ENCODE assay signal across 8 cellular contexts in the genomic region with DNA sequence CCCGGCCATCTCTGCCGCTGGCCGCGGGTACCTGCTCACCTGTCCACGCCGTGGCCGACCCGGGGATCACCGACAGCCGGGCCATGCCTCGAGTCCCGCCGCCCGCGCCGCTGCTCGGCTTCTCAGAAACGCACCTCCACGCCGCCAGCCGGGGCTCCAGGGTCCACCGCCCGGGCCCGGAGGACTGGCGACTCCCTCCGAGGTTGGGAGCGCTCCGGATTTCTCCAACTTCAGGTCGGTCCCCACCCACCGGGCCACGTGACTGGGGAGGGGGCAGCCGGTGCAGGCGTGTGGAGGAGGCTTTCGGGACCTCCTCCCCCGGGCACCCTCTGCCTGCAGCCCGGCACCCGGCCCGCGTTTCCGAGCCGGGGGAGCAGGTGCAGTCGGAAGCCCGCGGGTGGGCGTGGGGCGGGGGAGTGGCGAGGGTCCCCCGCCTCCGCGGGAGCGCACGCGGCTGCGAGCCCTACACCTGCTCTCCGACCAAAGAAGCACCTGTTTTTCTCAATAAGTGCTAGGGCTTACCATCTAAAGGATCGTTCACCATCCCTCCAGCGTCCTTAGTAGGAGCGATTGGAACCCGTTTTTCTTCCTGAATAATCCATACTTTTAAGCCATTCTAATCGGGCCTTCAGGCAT. TPM values are rescaled to one million over a fixed set of nuclear protein-coding genes. Genes with fewer than 3 reads are reported as not detected.
DNase-seq lines count a peak whose midpoint lies in the region; ATAC-seq, FAIRE-seq and TF ChIP-seq lines count a peak whose summit lies in the region.

No MANE protein-coding gene starts in this region.

- H3K36me3 ChIP-seq in heart left ventricle: no peaks in the 10 kb centered on the region

- H3K4me1 ChIP-seq in A549 (peaks cover 4% of the 10 kb centered on the region; the same call in 1 of the 3 replicates), heart left ventricle (peaks cover 0 to 39% (median 16%) of the 10 kb centered on the region in 12 donors)

- DNase-seq in A549 (ENCODE audit: low read depth in 1 of 2, low spot score in 1 of 2) (no peak), HL-60 (ENCODE audit: low read depth in 1 of 2, low spot score in 1 of 2) (no peak), activated T-helper 1 cell treated with Interleukin-2 at 50 U/mL for 16 hours (ENCODE audit: low read depth) (peak; percentile 7), heart left ventricle (peak in 2 of 5 donors; percentile 29 to 70), sciatic nerve (ENCODE audit: low spot score) (peak; percentile 68), pons (ENCODE audit: low spot score) (no peak), DMS153 treated with DMSO at 0.1 percent for 48 hours (lab: John Stamatoyannopoulos, UW; ENCODE audit: unreplicated experiment) (no peak)

- intact Hi-C loops in heart left ventricle (cut with DNase I) (no loop called here), sciatic nerve (cut with DNase I) (no loop called here)

- WGBS in A549 (ENCODE audit: missing lambda C conversion rate): 80% methylated on average over 48 of the region's 60 CpGs
- WGBS in heart left ventricle, 4 donors: 11 to 25% (median 13%) methylated on average over 23 to 60 of the region's 60 CpGs

- H3K27me3 ChIP-seq in HL-60 (ENCODE audit: insufficient read depth, poor library complexity, severe bottlenecking) (peaks cover 7% of the 10 kb centered on the region), heart left ventricle (peaks cover 0 to 41% (median 22%) of the 10 kb centered on the region in 9 donors)

- H3K4me2 ChIP-seq in A549: peak overlapping the region; percentile 91

- H3K27ac ChIP-seq in A549: peak overlapping the region in 1 of 2 experiments; percentile 82; a peak in 3 of 6 replicates
- H3K27ac ChIP-seq in HL-60 (replicated peaks): no peak overlapping the region
- no peak overlapping the region for H3K27ac ChIP-seq in heart left ventricle

- CTCF ChIA-PET in A549 (lab: Yijun Ruan, JAX): interaction anchor here (1.0 to 4.1 kb wide), 3 partner anchors 13 to 134 kb away, joined by 3 to 16 read pairs (median 3); no protein-coding TSS in a partner anchor

- H3K4me3 ChIP-seq in A549 (peak overlapping the region; percentile 50), HL-60 (replicated peaks; ENCODE audit: insufficient read depth, low read length) (peak overlapping the region; percentile 32), heart left ventricle (peak overlapping the region; percentile 13 to 62 (median 48))

- POLR2A ChIA-PET in A549 (lab: Yijun Ruan, JAX): interaction anchor here (1.2 to 1.4 kb wide), 2 partner anchors 10 kb away, joined by 4 to 5 read pairs; no protein-coding TSS in a partner anchor

- TF ChIP-seq POLR2A in A549 (IDR thresholded peaks at IDR 0.05; ENCODE audit: low read length): no peak
- TF ChIP-seq POLR2A in heart left ventricle (IDR thresholded peaks at IDR 0.05): no peak

- TF ChIP-seq EP300 in A549 (IDR thresholded peaks at IDR 0.05): no peak

- H3K9me3 ChIP-seq in A549: no peaks in the 10 kb centered on the region
- H3K9me3 ChIP-seq in heart left ventricle: no peaks in the 10 kb centered on the region

- no peak for TF ChIP-seq RAD21 in A549 (conservative IDR thresholded peaks at IDR 0.05 in 1 of 2, IDR thresholded peaks at IDR 0.05 in 1 of 2)

- TF ChIP-seq CTCF in A549 (IDR thresholded peaks at IDR 0.05) (no peak), HL-60 (IDR thresholded peaks at IDR 0.05; ENCODE audit: insufficient read depth, low read length) (no peak), heart left ventricle (IDR thresholded peaks at IDR 0.05) (no peak)

- no peak for FAIRE-seq in A549 (lab: Jason Lieb, UNC)

- ATAC-seq in A549: no peak
- peak in 2 of 4 donors; percentile 3 to 5 for ATAC-seq in heart left ventricle
- ATAC-seq in sciatic nerve: no peak
- no peak for ATAC-seq in HG03565 (IDR thresholded peaks at IDR 0.05; ENCODE audit: unreplicated experiment)

TF ChIP-seq in A549, 52 proteins besides CTCF, POLR2A, EP300 and RAD21:
- TF ChIP-seq, protein P1, sequence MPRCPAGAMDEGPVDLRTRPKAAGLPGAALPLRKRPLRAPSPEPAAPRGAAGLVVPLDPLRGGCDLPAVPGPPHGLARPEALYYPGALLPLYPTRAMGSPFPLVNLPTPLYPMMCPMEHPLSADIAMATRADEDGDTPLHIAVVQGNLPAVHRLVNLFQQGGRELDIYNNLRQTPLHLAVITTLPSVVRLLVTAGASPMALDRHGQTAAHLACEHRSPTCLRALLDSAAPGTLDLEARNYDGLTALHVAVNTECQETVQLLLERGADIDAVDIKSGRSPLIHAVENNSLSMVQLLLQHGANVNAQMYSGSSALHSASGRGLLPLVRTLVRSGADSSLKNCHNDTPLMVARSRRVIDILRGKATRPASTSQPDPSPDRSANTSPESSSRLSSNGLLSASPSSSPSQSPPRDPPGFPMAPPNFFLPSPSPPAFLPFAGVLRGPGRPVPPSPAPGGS (IDR thresholded peaks at IDR 0.05): no peak
- no peak for TF ChIP-seq ZSCAN20 (CRISPR knock-in tag; IDR thresholded peaks at IDR 0.05)
- TF ChIP-seq MAZ (IDR thresholded peaks at IDR 0.05; ENCODE audit: borderline replicate concordance, low read depth, low read length): no peak
- no peak for TF ChIP-seq EHF (CRISPR knock-in tag; IDR thresholded peaks at IDR 0.05)
- TF ChIP-seq, protein P2, sequence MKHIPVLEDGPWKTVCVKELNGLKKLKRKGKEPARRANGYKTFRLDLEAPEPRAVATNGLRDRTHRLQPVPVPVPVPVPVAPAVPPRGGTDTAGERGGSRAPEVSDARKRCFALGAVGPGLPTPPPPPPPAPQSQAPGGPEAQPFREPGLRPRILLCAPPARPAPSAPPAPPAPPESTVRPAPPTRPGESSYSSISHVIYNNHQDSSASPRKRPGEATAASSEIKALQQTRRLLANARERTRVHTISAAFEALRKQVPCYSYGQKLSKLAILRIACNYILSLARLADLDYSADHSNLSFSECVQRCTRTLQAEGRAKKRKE (CRISPR knock-in tag; IDR thresholded peaks at IDR 0.05; ENCODE audit: low read depth): no peak

RNA-seq across cellular contexts. Expression of a gene that starts 0.6 kb away (rescaled TPM):
- polyA plus RNA-seq in A549 (2011; rRNA removed) (1.0 and 1.4 TPM in 2 replicates), A549 (2017; fragmentation: RNase III; extraction: RNeasy Plus Mini Kit Qiagen cat#74134 plus additional on column Dnase treatment) (0.49 to 0.96 TPM (median 0.57 TPM) in 3 replicates), heart left ventricle (under 1 TPM; 0.23 to 0.26 TPM)
- polyA plus RNA-seq in A549 (2012; cell fraction: cytosol; rRNA removed): 0.34 and 0.58 TPM in 2 replicates
- polyA plus RNA-seq in A549 (2012; cell fraction: nucleus; rRNA removed): 0.37 and 0.60 TPM in 2 replicates
- 1.1 and 1.8 TPM in 2 replicates for polyA minus RNA-seq in A549 (2011; rRNA and poly(A)+ RNA removed)
- total RNA-seq in heart left ventricle (1 to 10 TPM in 4 of 9 donors, under 1 TPM in 5; 0.24 to 3.4 (median 0.63) TPM), sciatic nerve (0.62 TPM)

RNA-seq across cellular contexts. Expression of a gene that starts 40.2 kb away (rescaled TPM):
- 43.4 and 47.3 TPM in 2 replicates for polyA plus RNA-seq in A549 (2011; rRNA removed)
- 14.2 and 15.6 TPM in 2 replicates for polyA plus RNA-seq in A549 (2012; cell fraction: cytosol; rRNA removed)
- polyA plus RNA-seq in A549 (2012; cell fraction: nucleus; rRNA removed): 4.3 and 7.5 TPM in 2 replicates
- 34.6 to 37.1 TPM (median 35.1 TPM) in 3 replicates for polyA plus RNA-seq in A549 (2017; fragmentation: RNase III; extraction: RNeasy Plus Mini Kit Qiagen cat#74134 plus additional on column Dnase treatment)
- polyA minus RNA-seq in A549 (2011; rRNA and poly(A)+ RNA removed): 14.6 and 19.4 TPM in 2 replicates
- 10 to 100 TPM; 39.9 to 58.3 (median 46.5) TPM for total RNA-seq in heart left ventricle
- polyA plus RNA-seq in heart left ventricle: 10 to 100 TPM; 38.8 to 79.5 TPM
- total RNA-seq in sciatic nerve: 44.0 TPM

Comparison
In these comparisons a context has a peak if more than half of its experiments do, and no peak if none do; other contexts are left out.
1. DNase-seq: peak in activated T-helper 1 cell treated with Interleukin-2 at 50 U/mL for 16 hours (single experiment) and sciatic nerve (single experiment); none in A549 (0 of 2), HL-60 (0 of 2), pons (single experiment) and DMS153 treated with DMSO at 0.1 percent for 48 hours (single experiment).
2. Peak in every context shown above with its lines, with median percentiles within 50 percentile points of each other: H3K4me3 ChIP-seq.